1 cellular context compared by ENCODE assay signal in genomic region chr15:82397817-82398216, GRCh38.
TF ChIP-seq lines count a peak whose summit lies in the region.

No MANE protein-coding gene starts in this region.

TF ChIP-seq in HepG2, 621 proteins besides CTCF, POLR2A, EP300 and RAD21 (continued from another document):
- TF ChIP-seq SKIL (CRISPR knock-in tag; IDR thresholded peaks at IDR 0.05; ENCODE audit: borderline replicate concordance), result peak; percentile 36; the same call in 1 of the 2 replicates
- peak; percentile 99 for TF ChIP-seq BCL6 (CRISPR knock-in tag; IDR thresholded peaks at IDR 0.05)
- TF ChIP-seq ZNF253 (CRISPR knock-in tag; IDR thresholded peaks at IDR 0.05; ENCODE audit: borderline replicate concordance), result no peak
- no peak for TF ChIP-seq HNRNPUL1 (IDR thresholded peaks at IDR 0.05; ENCODE audit: low read depth, low read length)
- TF ChIP-seq ZEB1 (IDR thresholded peaks at IDR 0.05; ENCODE audit: insufficient replicate concordance, low read depth), result no peak
- TF ChIP-seq SOX13 (IDR thresholded peaks at IDR 0.05), result no peak
- TF ChIP-seq SOX13 (CRISPR knock-in tag; conservative IDR thresholded peaks at IDR 0.05 in 1 of 2, IDR thresholded peaks at IDR 0.05 in 1 of 2), result peak in 1 of 2 experiments; percentile 30; a peak in 1 of 4 replicates
- TF ChIP-seq ZNF362 (CRISPR knock-in tag; IDR thresholded peaks at IDR 0.05; ENCODE audit: borderline replicate concordance), result peak; percentile 64; the same call in 1 of the 2 replicates
- TF ChIP-seq HNRNPL (IDR thresholded peaks at IDR 0.05; ENCODE audit: low read depth, low read length), result no peak
- no peak for TF ChIP-seq SETDB1 (CRISPR knock-in tag; IDR thresholded peaks at IDR 0.05; ENCODE audit: borderline replicate concordance)
- no peak for TF ChIP-seq FOXP1 (IDR thresholded peaks at IDR 0.05)
- TF ChIP-seq FOXP1 (CRISPR knock-in tag; IDR thresholded peaks at IDR 0.05), result peak; percentile 6; the same call in 1 of the 2 replicates
- no peak for TF ChIP-seq ZBTB42 (CRISPR knock-in tag; IDR thresholded peaks at IDR 0.05)
- no peak for TF ChIP-seq ATF4 (CRISPR knock-in tag; IDR thresholded peaks at IDR 0.05)
- TF ChIP-seq ZNF652 (CRISPR knock-in tag; IDR thresholded peaks at IDR 0.05; ENCODE audit: borderline replicate concordance, low read depth), result no peak
- TF ChIP-seq MXI1 (IDR thresholded peaks at IDR 0.05; ENCODE audit: borderline replicate concordance, low read depth, low read length), result no peak
- peak; percentile 30; the same call in 1 of the 2 replicates for TF ChIP-seq ETV5 (CRISPR knock-in tag; IDR thresholded peaks at IDR 0.05; ENCODE audit: borderline replicate concordance)
- no peak for TF ChIP-seq ZNF580 (CRISPR knock-in tag; IDR thresholded peaks at IDR 0.05; ENCODE audit: borderline replicate concordance, low read depth)
- no peak for TF ChIP-seq ZBTB20 (CRISPR knock-in tag; IDR thresholded peaks at IDR 0.05; ENCODE audit: borderline replicate concordance, low read depth)
- TF ChIP-seq THRA (CRISPR knock-in tag; IDR thresholded peaks at IDR 0.05; ENCODE audit: borderline replicate concordance), result peak; percentile 37; the same call in 1 of the 2 replicates
- peak; percentile 65 for TF ChIP-seq RXRB (CRISPR knock-in tag; IDR thresholded peaks at IDR 0.05; ENCODE audit: borderline replicate concordance)
- no peak for TF ChIP-seq MZF1 (CRISPR knock-in tag; IDR thresholded peaks at IDR 0.05; ENCODE audit: borderline replicate concordance)
- no peak for TF ChIP-seq ZNF350 (CRISPR knock-in tag; IDR thresholded peaks at IDR 0.05; ENCODE audit: borderline replicate concordance, low read depth)
- no peak for TF ChIP-seq ZNF768 (CRISPR knock-in tag; IDR thresholded peaks at IDR 0.05)
- no peak for TF ChIP-seq ZNF33B (CRISPR knock-in tag; IDR thresholded peaks at IDR 0.05)
- no peak for TF ChIP-seq ZNF331 (CRISPR knock-in tag; IDR thresholded peaks at IDR 0.05)
- TF ChIP-seq HDAC6 (IDR thresholded peaks at IDR 0.05; ENCODE audit: low read depth, low read length), result no peak
- peak; percentile 71 for TF ChIP-seq ARID5B (CRISPR knock-in tag; IDR thresholded peaks at IDR 0.05)
- peak; percentile 48; the same call in 1 of the 2 replicates for TF ChIP-seq PPARG (CRISPR knock-in tag; conservative IDR thresholded peaks at IDR 0.05)
- no peak for TF ChIP-seq DMAP1 (CRISPR knock-in tag; IDR thresholded peaks at IDR 0.05)
- no peak for TF ChIP-seq PRDM4 (CRISPR knock-in tag; IDR thresholded peaks at IDR 0.05; ENCODE audit: borderline replicate concordance)
- TF ChIP-seq NCOA2 (CRISPR knock-in tag; IDR thresholded peaks at IDR 0.05), result no peak
- no peak for TF ChIP-seq PLRG1 (conservative IDR thresholded peaks at IDR 0.05)
- TF ChIP-seq RARA (CRISPR knock-in tag; IDR thresholded peaks at IDR 0.05), result peak; percentile 83
- TF ChIP-seq ZBTB33 (CRISPR knock-in tag; IDR thresholded peaks at IDR 0.05), result no peak
